In the genomic region with DNA sequence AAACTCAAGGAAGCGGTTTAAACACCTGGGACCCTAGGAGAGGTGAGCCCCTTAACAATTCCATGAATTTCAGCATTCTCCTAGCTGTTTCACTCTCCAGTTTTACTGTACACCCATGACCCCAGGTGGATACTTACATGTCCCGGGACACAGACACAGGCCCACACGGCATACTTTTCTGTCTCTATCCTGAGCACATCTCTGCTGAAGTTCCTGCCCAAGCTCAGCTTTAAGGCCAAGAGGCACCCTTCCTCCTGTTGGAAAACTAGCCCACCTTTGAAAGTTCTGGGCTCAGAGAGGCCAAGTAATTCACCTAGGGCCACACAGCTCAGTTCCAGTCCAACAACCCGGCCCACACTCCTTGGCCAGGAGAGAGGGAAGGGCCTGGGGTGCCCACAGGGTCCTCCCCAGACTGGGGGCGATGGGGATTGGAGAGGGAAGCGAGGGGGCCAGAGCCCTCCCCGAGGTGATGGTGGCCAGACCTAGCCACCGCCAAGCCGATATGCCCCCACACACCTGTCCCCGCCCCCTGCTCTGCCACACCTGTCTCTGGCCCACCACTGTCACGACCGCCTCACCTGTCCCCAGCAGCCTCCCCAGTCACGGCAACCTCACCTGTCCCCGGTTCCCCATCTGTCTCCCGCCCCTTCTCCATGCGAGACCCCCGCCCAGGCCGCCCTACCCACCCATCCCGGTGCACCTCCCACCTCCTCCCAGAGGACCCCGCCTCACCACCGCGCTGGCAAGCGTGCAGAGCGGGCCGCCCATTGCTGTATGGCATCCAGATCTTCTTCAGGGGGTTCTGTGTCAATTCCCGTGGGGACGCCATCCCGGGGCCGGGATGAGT, we compare ENCODE assay signal across 8 cellular contexts. TPM values are rescaled to one million over a fixed set of nuclear protein-coding genes. Genes with fewer than 3 reads are reported as not detected.
A peak's percentile ranks its signal among the peaks of the same experiment; 100 is the strongest.
DNase-seq lines count a peak whose midpoint lies in the region; ATAC-seq and TF ChIP-seq lines count a peak whose summit lies in the region.

No MANE protein-coding gene starts in this region.

- H3K4me1 Mint-ChIP-seq in activated CD4-positive, alpha-beta T cell treated with anti-CD3 and anti-CD28 coated beads for 36 hours = peaks cover 23% of the 10 kb centered on the region
- H3K4me1 Mint-ChIP-seq in activated CD8-positive, alpha-beta T cell treated with anti-CD3 and anti-CD28 coated beads for 36 hours (ENCODE audit: low read depth) = peaks cover 32% of the 10 kb centered on the region

- CTCF ChIA-PET in activated CD4-positive, alpha-beta T cell treated with anti-CD3 and anti-CD28 coated beads for 36 hours (lab: Charles Lee) = interaction anchor here (0.5 to 5.0 kb wide), 17 partner anchors 7 to 550 kb away, joined by 3 to 43 read pairs (median 3); a partner anchor contains a TSS
- CTCF ChIA-PET in activated CD8-positive, alpha-beta T cell treated with anti-CD3 and anti-CD28 coated beads for 36 hours (lab: Charles Lee) = interaction anchor here (0.7 to 11.3 kb wide), 10 partner anchors 11 to 283 kb away, joined by 3 to 116 read pairs (median 4); a partner anchor contains a TSS

- no peak overlapping the region for H3K27ac ChIP-seq in subcutaneous abdominal adipose tissue (ENCODE audit: low read depth, low read length)

- H3K4me1 ChIP-seq in subcutaneous abdominal adipose tissue (ENCODE audit: control insufficient read depth in 5 of 5, insufficient read depth in 5 of 5, low read length in 5 of 5) = peaks cover 4 to 59% (median 36%) of the 10 kb centered on the region in 5 donors

- H3K9me3 Mint-ChIP-seq in activated CD4-positive, alpha-beta T cell treated with anti-CD3 and anti-CD28 coated beads for 36 hours (ENCODE audit: low read depth) = no peaks in the 10 kb centered on the region
- no peaks in the 10 kb centered on the region for H3K9me3 Mint-ChIP-seq in activated CD8-positive, alpha-beta T cell treated with anti-CD3 and anti-CD28 coated beads for 36 hours

- ATAC-seq in activated CD4-positive, alpha-beta T cell treated with anti-CD3 and anti-CD28 coated beads for 36 hours = no peak
- ATAC-seq in activated CD8-positive, alpha-beta T cell treated with anti-CD3 and anti-CD28 coated beads for 36 hours = no peak
- no peak for ATAC-seq in HG02884 (IDR thresholded peaks at IDR 0.05; ENCODE audit: unreplicated experiment)

- TF ChIP-seq CTCF in activated CD8-positive, alpha-beta T cell treated with anti-CD3 and anti-CD28 coated beads for 36 hours (IDR thresholded peaks at IDR 0.05) = no peak

- intact Hi-C loops in activated CD4-positive, alpha-beta T cell treated with anti-CD3 and anti-CD28 coated beads for 36 hours (cut with DNase I, micrococcal nuclease) = loop anchor here (1.0 to 10.0 kb wide), 15 partner anchors 51 to 1175 kb away; a partner anchor contains a TSS
- intact Hi-C loops in activated CD8-positive, alpha-beta T cell treated with anti-CD3 and anti-CD28 coated beads for 36 hours (cut with micrococcal nuclease) = no loop called here

- H3K9me3 ChIP-seq in iPS-18c (ENCODE audit: control insufficient read depth, insufficient read depth, low read length) (no peaks in the 10 kb centered on the region), subcutaneous abdominal adipose tissue (ENCODE audit: control insufficient read depth in 5 of 5, low read length in 5 of 5) (no peaks in the 10 kb centered on the region)

- H3K4me3 Mint-ChIP-seq in activated CD4-positive, alpha-beta T cell treated with anti-CD3 and anti-CD28 coated beads for 36 hours = peak overlapping the region; percentile 87
- H3K4me3 Mint-ChIP-seq in activated CD8-positive, alpha-beta T cell treated with anti-CD3 and anti-CD28 coated beads for 36 hours = peak overlapping the region; percentile 89

- POLR2A ChIA-PET in activated CD4-positive, alpha-beta T cell treated with anti-CD3 and anti-CD28 coated beads for 36 hours (lab: Charles Lee) = interaction anchor here (0.5 to 1.3 kb wide), 13 partner anchors 11 to 451 kb away, joined by 3 to 7 read pairs (median 4); a partner anchor contains a TSS
- POLR2A ChIA-PET in activated CD8-positive, alpha-beta T cell treated with anti-CD3 and anti-CD28 coated beads for 36 hours (lab: Charles Lee) = interaction anchor here (0.6 to 2.4 kb wide), 7 partner anchors 20 to 288 kb away, joined by 3 to 12 read pairs (median 4); a partner anchor contains a TSS

- no peaks in the 10 kb centered on the region for H3K36me3 ChIP-seq in subcutaneous abdominal adipose tissue (ENCODE audit: control insufficient read depth in 5 of 5, insufficient read depth in 5 of 5, low read length in 5 of 5)

- no peaks in the 10 kb centered on the region for H3K27me3 Mint-ChIP-seq in activated CD4-positive, alpha-beta T cell treated with anti-CD3 and anti-CD28 coated beads for 36 hours
- no peaks in the 10 kb centered on the region for H3K27me3 Mint-ChIP-seq in activated CD8-positive, alpha-beta T cell treated with anti-CD3 and anti-CD28 coated beads for 36 hours

- peaks cover 11% of the 10 kb centered on the region for H3K36me3 Mint-ChIP-seq in activated CD4-positive, alpha-beta T cell treated with anti-CD3 and anti-CD28 coated beads for 36 hours (ENCODE audit: low read depth)
- peaks cover 32% of the 10 kb centered on the region for H3K36me3 Mint-ChIP-seq in activated CD8-positive, alpha-beta T cell treated with anti-CD3 and anti-CD28 coated beads for 36 hours (ENCODE audit: low read depth)

- H3K27ac Mint-ChIP-seq in activated CD4-positive, alpha-beta T cell treated with anti-CD3 and anti-CD28 coated beads for 36 hours = peak overlapping the region; percentile 80
- H3K27ac Mint-ChIP-seq in activated CD8-positive, alpha-beta T cell treated with anti-CD3 and anti-CD28 coated beads for 36 hours = peak overlapping the region; percentile 52

- H3K4me3 ChIP-seq in iPS-18c (ENCODE audit: insufficient read depth, low read depth, low read length) = peak overlapping the region; percentile 65
- peak overlapping the region in 4 of 5 donors; percentile 48 to 61 (median 57) for H3K4me3 ChIP-seq in subcutaneous abdominal adipose tissue (ENCODE audit: low read depth in 1 of 5, low read length in 5 of 5)

- no peak for DNase-seq in activated CD4-positive, alpha-beta T cell treated with anti-CD3 and anti-CD28 coated beads for 36 hours
- DNase-seq in activated CD4-positive, alpha-beta T cell treated with anti-CD3 and anti-CD28 coated beads for 4 hours = no peak
- DNase-seq in activated CD8-positive, alpha-beta T cell treated with anti-CD3 and anti-CD28 coated beads for 36 hours = peak; percentile 18
- DNase-seq in NCI-H82 (lab: John Stamatoyannopoulos, UW) = no peak
- DNase-seq in NCI-H1417 treated with DMSO at 0.1 percent for 48 hours (lab: John Stamatoyannopoulos, UW) = no peak

- H3K9ac ChIP-seq in subcutaneous abdominal adipose tissue (ENCODE audit: low read length in 5 of 5) = peak overlapping the region in 1 of 5 donors; percentile 26

- peaks cover 0 to 2% (median 0%) of the 10 kb centered on the region in 5 donors for H3K27me3 ChIP-seq in subcutaneous abdominal adipose tissue (ENCODE audit: control insufficient read depth in 5 of 5, insufficient read depth in 4 of 5, low read length in 5 of 5)

RNA-seq across cellular contexts. Expression of a gene that starts 0.4 kb away (rescaled TPM):
- total RNA-seq in activated CD4-positive, alpha-beta T cell treated with anti-CD3 and anti-CD28 coated beads for 36 hours = 10 to 100 TPM; 58.4 to 63.7 TPM
- 10 to 100 TPM; 90.8 to 94.0 TPM for total RNA-seq in activated CD8-positive, alpha-beta T cell treated with anti-CD3 and anti-CD28 coated beads for 36 hours

RNA-seq across cellular contexts. Expression of a gene that starts 7.4 kb away (rescaled TPM):
- not detected for total RNA-seq in activated CD4-positive, alpha-beta T cell treated with anti-CD3 and anti-CD28 coated beads for 36 hours
- not detected for total RNA-seq in activated CD8-positive, alpha-beta T cell treated with anti-CD3 and anti-CD28 coated beads for 36 hours

RNA-seq across cellular contexts. Expression of a gene that starts 39.0 kb away (rescaled TPM):
- under 1 TPM; 0.65 to 0.85 TPM for total RNA-seq in activated CD4-positive, alpha-beta T cell treated with anti-CD3 and anti-CD28 coated beads for 36 hours
- total RNA-seq in activated CD8-positive, alpha-beta T cell treated with anti-CD3 and anti-CD28 coated beads for 36 hours = 1 to 10 TPM; 1.6 to 2.2 TPM

RNA-seq across cellular contexts. Expression of a gene that starts 52.2 kb away (rescaled TPM):
- total RNA-seq in activated CD4-positive, alpha-beta T cell treated with anti-CD3 and anti-CD28 coated beads for 36 hours = 10 to 100 TPM; 52.9 to 68.8 TPM
- total RNA-seq in activated CD8-positive, alpha-beta T cell treated with anti-CD3 and anti-CD28 coated beads for 36 hours = 10 to 100 TPM; 65.9 to 71.4 TPM

RNA-seq across cellular contexts. Expression of a gene that starts 53.3 kb away (rescaled TPM):
- 100 to 1,000 TPM; 205 to 231 TPM for total RNA-seq in activated CD4-positive, alpha-beta T cell treated with anti-CD3 and anti-CD28 coated beads for 36 hours
- total RNA-seq in activated CD8-positive, alpha-beta T cell treated with anti-CD3 and anti-CD28 coated beads for 36 hours = 100 to 1,000 TPM; 240 to 256 TPM
